ENCODE assay signal across 10 cellular contexts in genomic region chr11:14075118-14075601, GRCh38.
A peak's percentile ranks its signal among the peaks of the same experiment; 100 is the strongest.
DNase-seq lines count a peak whose midpoint lies in the region; ATAC-seq, FAIRE-seq and TF ChIP-seq lines count a peak whose summit lies in the region.
"Had no signal": no experiment of that assay in that cellular context is flagged by ENCODE, and none has a peak within 500 bp of the region (broad histone marks: within the 10 kb centered on the region; RNA-seq: fewer than 3 reads in every experiment).

No MANE protein-coding gene starts in this region.

- no peak overlapping the region for H3K4me2 ChIP-seq in mesendoderm (ENCODE audit: low read length)

- H3K79me1 ChIP-seq in mesendoderm (ENCODE audit: low read length) = no peaks in the 10 kb centered on the region

- peak; percentile 54 for DNase-seq in activated gamma-delta T cell treated with Interleukin-2 at 50 U/mL for 16 hours
- DNase-seq in activated gamma-delta T cell (lab: John Stamatoyannopoulos, UW) = no peak
- DNase-seq in activated T-helper 1 cell treated with Interleukin-2 at 50 U/mL for 16 hours (ENCODE audit: low read depth) = peak; percentile 37
- peak; percentile 73 for DNase-seq in mesendoderm
- no peak for DNase-seq in GM12892 (ENCODE audit: insufficient read length)
- no peak for DNase-seq in NCI-H446 treated with DMSO at 0.1 percent for 48 hours (lab: John Stamatoyannopoulos, UW)
- no peak for DNase-seq in anterior cingulate cortex (lab: John Stamatoyannopoulos, UW)
- DNase-seq: NCI-H345 had no signal

- no peak overlapping the region for H3K9ac ChIP-seq in mesendoderm (ENCODE audit: low read length)

- no peak for TF ChIP-seq POLR2A in GM12892 (IDR thresholded peaks at IDR 0.05; ENCODE audit: low read depth, low read length)

- no peak overlapping the region for H4K8ac ChIP-seq in mesendoderm (ENCODE audit: low read depth, low read length)

- H4K5ac ChIP-seq in mesendoderm (ENCODE audit: low read length) = no peak overlapping the region

- no peak overlapping the region for H3K4me3 ChIP-seq in mesendoderm (ENCODE audit: low read length)
- H3K4me3 ChIP-seq: right atrium auricular region had no signal

- no peak for ATAC-seq in GM18498 (IDR thresholded peaks at IDR 0.05; ENCODE audit: unreplicated experiment)

- no peak overlapping the region for H3K18ac ChIP-seq in mesendoderm (ENCODE audit: low read length)

- no peak overlapping the region for H3K23ac ChIP-seq in mesendoderm (ENCODE audit: low read length)

- no peaks in the 10 kb centered on the region for H3K27me3 ChIP-seq in mesendoderm (ENCODE audit: insufficient read depth, low read length, poor library complexity)
- H3K27me3 ChIP-seq: right atrium auricular region had no signal

- H2BK15ac ChIP-seq in mesendoderm (replicated peaks; ENCODE audit: low read depth) = no peak overlapping the region

- no CpG with 5 or more reads among the region's 7 CpGs for WGBS in mesendoderm (ENCODE audit: extremely low coverage, insufficient coverage, low lambda C conversion rate)

- H3K4me1 ChIP-seq in mesendoderm (ENCODE audit: control insufficient read depth, low read depth, low read length) = no peaks in the 10 kb centered on the region

- no peak overlapping the region for H3K56ac ChIP-seq in mesendoderm (ENCODE audit: low read length)

- H3K36me3 ChIP-seq in mesendoderm (ENCODE audit: control insufficient read depth, insufficient read depth, low read length) = no peaks in the 10 kb centered on the region
- H3K36me3 ChIP-seq: right atrium auricular region had no signal

- H2AK5ac ChIP-seq in mesendoderm (ENCODE audit: low read length) = no peak overlapping the region

- H3K27ac ChIP-seq in mesendoderm (ENCODE audit: low read depth, low read length) = no peak overlapping the region
- H3K27ac ChIP-seq: right atrium auricular region had no signal

- no peak overlapping the region for H2BK120ac ChIP-seq in mesendoderm (ENCODE audit: low read depth, low read length)

- FAIRE-seq in GM12892 (lab: Jason Lieb, UNC) = no peak

- no peak overlapping the region for H2BK5ac ChIP-seq in mesendoderm (ENCODE audit: low read length)

- no peaks in the 10 kb centered on the region for H3K79me2 ChIP-seq in mesendoderm (ENCODE audit: control insufficient read depth, insufficient read depth, low read length)

- no peak overlapping the region for H3K4ac ChIP-seq in mesendoderm (ENCODE audit: low read depth, low read length)

Comparison
In these comparisons a context has a peak if more than half of its experiments do, and no peak if none do; other contexts are left out.
1. DNase-seq: peak in activated gamma-delta T cell treated with Interleukin-2 at 50 U/mL for 16 hours (single experiment), activated T-helper 1 cell treated with Interleukin-2 at 50 U/mL for 16 hours (single experiment) and mesendoderm (single experiment); none in activated gamma-delta T cell (single experiment), GM12892 (single experiment), NCI-H446 treated with DMSO at 0.1 percent for 48 hours (single experiment) and anterior cingulate cortex (0 of 58).